ENCODE assay signal across 1 cellular context in the genomic region with DNA sequence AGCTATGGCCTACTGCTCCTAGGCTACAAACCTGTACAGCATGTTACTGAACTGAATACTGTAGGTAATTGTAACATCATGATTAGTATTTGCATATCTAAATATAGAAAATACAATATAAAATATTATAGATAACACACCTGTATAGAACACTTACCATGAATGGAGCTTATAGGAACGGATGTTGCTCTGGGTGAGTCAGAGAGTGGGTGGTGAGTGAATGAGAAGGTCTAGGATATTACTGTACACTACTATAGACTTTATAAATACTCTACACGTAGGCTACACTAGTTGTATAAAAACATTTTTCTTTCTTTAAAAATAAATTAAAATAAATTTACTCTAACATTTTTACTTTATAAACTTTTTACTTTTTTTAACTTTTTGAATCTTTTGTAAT.
TF ChIP-seq lines count a peak whose summit lies in the region.

No MANE protein-coding gene starts in this region.

TF ChIP-seq in IMR-90, 13 proteins besides CTCF, POLR2A, EP300 and RAD21:
- TF ChIP-seq SMC3 (IDR thresholded peaks at IDR 0.05; ENCODE audit: low read depth, low read length) (no peak), RCOR1 (IDR thresholded peaks at IDR 0.05; ENCODE audit: insufficient replicate concordance, low read length) (no peak), CHD1 (IDR thresholded peaks at IDR 0.05; ENCODE audit: low read depth, low read length) (no peak), FOS (IDR thresholded peaks at IDR 0.05; ENCODE audit: low read depth, low read length) (no peak), BHLHE40 (IDR thresholded peaks at IDR 0.05; ENCODE audit: low read depth, low read length) (no peak), RFX5 (IDR thresholded peaks at IDR 0.05; ENCODE audit: low read depth, low read length) (no peak), NFE2L2 (IDR thresholded peaks at IDR 0.05; ENCODE audit: low read depth, low read length) (no peak), MXI1 (IDR thresholded peaks at IDR 0.05; ENCODE audit: borderline replicate concordance, low read depth, low read length) (no peak), CEBPB (IDR thresholded peaks at IDR 0.05; ENCODE audit: low read depth, low read length) (no peak)
- TF ChIP-seq, protein P1, sequence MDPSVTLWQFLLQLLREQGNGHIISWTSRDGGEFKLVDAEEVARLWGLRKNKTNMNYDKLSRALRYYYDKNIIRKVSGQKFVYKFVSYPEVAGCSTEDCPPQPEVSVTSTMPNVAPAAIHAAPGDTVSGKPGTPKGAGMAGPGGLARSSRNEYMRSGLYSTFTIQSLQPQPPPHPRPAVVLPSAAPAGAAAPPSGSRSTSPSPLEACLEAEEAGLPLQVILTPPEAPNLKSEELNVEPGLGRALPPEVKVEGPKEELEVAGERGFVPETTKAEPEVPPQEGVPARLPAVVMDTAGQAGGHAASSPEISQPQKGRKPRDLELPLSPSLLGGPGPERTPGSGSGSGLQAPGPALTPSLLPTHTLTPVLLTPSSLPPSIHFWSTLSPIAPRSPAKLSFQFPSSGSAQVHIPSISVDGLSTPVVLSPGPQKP (IDR thresholded peaks at IDR 0.05; ENCODE audit: borderline replicate concordance, low read depth, low read length) = no peak
TF ChIP-seq in IMR-90: peak in this region for 0.
